Comparison of ENCODE assay signal across 8 cellular contexts in the genomic region with DNA sequence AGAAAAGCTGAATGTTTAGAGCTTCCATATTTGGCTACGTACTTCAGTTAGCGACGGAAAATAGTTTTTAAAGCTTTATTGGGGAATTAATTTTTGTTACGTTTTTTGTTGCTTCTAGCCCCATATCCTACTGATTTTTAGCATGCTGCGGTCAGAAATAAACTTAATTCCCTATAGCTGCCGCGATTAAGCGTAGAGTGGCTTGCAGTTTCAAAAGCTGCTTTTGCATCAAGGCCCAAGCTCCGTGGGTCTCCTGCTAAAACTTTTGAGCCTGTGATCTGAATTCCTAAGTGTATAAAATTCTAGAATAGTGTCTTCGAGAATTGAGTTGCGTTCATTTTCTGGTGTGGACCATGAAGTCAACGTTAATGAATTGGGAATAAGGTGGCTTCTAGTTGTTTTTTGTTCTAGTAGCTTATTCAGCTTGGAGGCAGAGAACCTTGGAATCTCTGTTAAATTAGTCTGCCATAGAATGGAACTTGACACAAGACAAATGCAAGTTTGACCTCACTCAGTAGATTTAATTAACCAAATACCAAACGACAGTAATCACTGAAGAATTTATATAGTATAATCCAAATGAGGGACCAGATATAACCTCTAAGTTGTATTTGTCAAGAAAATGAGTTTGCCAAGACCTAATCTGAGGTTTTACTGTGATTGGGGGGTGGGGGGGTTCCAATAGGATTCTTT. TPM values are rescaled to one million over a fixed set of nuclear protein-coding genes. Genes with fewer than 3 reads are reported as not detected.
A peak's percentile ranks its signal among the peaks of the same experiment; 100 is the strongest.
DNase-seq lines count a peak whose midpoint lies in the region; ATAC-seq and TF ChIP-seq lines count a peak whose summit lies in the region.

No MANE protein-coding gene starts in this region.

- no peak for TF ChIP-seq CTCF in HFFc6 (IDR thresholded peaks at IDR 0.05)
- TF ChIP-seq CTCF in activated CD8-positive, alpha-beta T cell treated with anti-CD3 and anti-CD28 coated beads for 36 hours (IDR thresholded peaks at IDR 0.05): no peak
- TF ChIP-seq CTCF in smooth muscle cell (IDR thresholded peaks at IDR 0.05; ENCODE audit: borderline replicate concordance, insufficient read depth, poor library complexity, severe bottlenecking): no peak

- peak overlapping the region; percentile 99 for H3K4me3 Mint-ChIP-seq in HFFc6
- peak overlapping the region; percentile 99 for H3K4me3 Mint-ChIP-seq in activated CD8-positive, alpha-beta T cell treated with anti-CD3 and anti-CD28 coated beads for 36 hours

- CTCF ChIA-PET in activated CD8-positive, alpha-beta T cell treated with anti-CD3 and anti-CD28 coated beads for 36 hours (lab: Charles Lee): interaction anchor here (0.8 to 3.2 kb wide), 5 partner anchors 14 to 143 kb away, joined by 3 to 17 read pairs (median 3); no protein-coding TSS in a partner anchor

- DNase-seq in HFFc6 (no peak), iPS DF 6.9 (ENCODE audit: low read depth, low spot score) (no peak), smooth muscle cell (lab: John Stamatoyannopoulos, UW; ENCODE audit: unreplicated experiment) (no peak), amygdala (lab: John Stamatoyannopoulos, UW) (no peak)
- DNase-seq in activated CD8-positive, alpha-beta T cell treated with anti-CD3 and anti-CD28 coated beads for 36 hours: no peak
- DNase-seq in stimulated activated CD4-positive, alpha-beta T cell treated with anti-CD3 and anti-CD28 coated beads, Interleukin-4, amount 100 ng/mL, for 4 hours: no peak

- H3F3A ChIP-seq in smooth muscle cell (ENCODE audit: low read depth): peaks cover 18% of the 10 kb centered on the region

- H3K4me3 ChIP-seq in iPS DF 6.9 (ENCODE audit: low read length): peak overlapping the region; percentile 96; the same call in 1 of the 2 replicates
- H3K4me3 ChIP-seq in smooth muscle cell: peak overlapping the region; percentile 92

- WGBS in iPS DF 6.9 (ENCODE audit: insufficient coverage, insufficient read length): no CpG with 5 or more reads among the region's 13 CpGs
- 12% methylated on average over 13 of the region's 13 CpGs for WGBS in smooth muscle cell (ENCODE audit: low lambda C conversion rate)

- H3K27me3 ChIP-seq in iPS DF 6.9 (ENCODE audit: control insufficient read depth, insufficient read depth, low read length) (no peaks in the 10 kb centered on the region), smooth muscle cell (ENCODE audit: low read depth) (no peaks in the 10 kb centered on the region)

- POLR2A ChIA-PET in activated CD8-positive, alpha-beta T cell treated with anti-CD3 and anti-CD28 coated beads for 36 hours (lab: Charles Lee): interaction anchor here (0.8 to 1.7 kb wide), 7 partner anchors 8 to 314 kb away, joined by 3 to 5 read pairs (median 3); no protein-coding TSS in a partner anchor

- H3K4me1 Mint-ChIP-seq in HFFc6 (ENCODE audit: low read depth): peaks cover 68% of the 10 kb centered on the region
- H3K4me1 Mint-ChIP-seq in activated CD8-positive, alpha-beta T cell treated with anti-CD3 and anti-CD28 coated beads for 36 hours (ENCODE audit: low read depth): peaks cover 46% of the 10 kb centered on the region

- no peaks in the 10 kb centered on the region; the same call in 1 of the 2 replicates for H3K9me3 Mint-ChIP-seq in HFFc6
- no peaks in the 10 kb centered on the region for H3K9me3 Mint-ChIP-seq in activated CD8-positive, alpha-beta T cell treated with anti-CD3 and anti-CD28 coated beads for 36 hours

- H3K27ac ChIP-seq in iPS DF 6.9 (ENCODE audit: low read length) (no peak overlapping the region), smooth muscle cell (ENCODE audit: low read depth) (peak overlapping the region; percentile 98)

- peak overlapping the region; percentile 100 for H3K9ac ChIP-seq in smooth muscle cell (ENCODE audit: low read depth)

- no peaks in the 10 kb centered on the region for H3K4me1 ChIP-seq in iPS DF 6.9 (ENCODE audit: control insufficient read depth, insufficient read depth, low read length)
- H3K4me1 ChIP-seq in smooth muscle cell (ENCODE audit: low read depth): peaks cover 35% of the 10 kb centered on the region

- ATAC-seq in activated CD8-positive, alpha-beta T cell treated with anti-CD3 and anti-CD28 coated beads for 36 hours: no peak
- no peak for ATAC-seq in HG03039 (IDR thresholded peaks at IDR 0.05; ENCODE audit: unreplicated experiment)
- no peak for ATAC-seq in GM19351 (IDR thresholded peaks at IDR 0.05; ENCODE audit: unreplicated experiment)

- H3K4me2 ChIP-seq in smooth muscle cell: peak overlapping the region; percentile 97

- H3K36me3 Mint-ChIP-seq in HFFc6 (ENCODE audit: low read depth): peaks cover 46% of the 10 kb centered on the region
- H3K36me3 Mint-ChIP-seq in activated CD8-positive, alpha-beta T cell treated with anti-CD3 and anti-CD28 coated beads for 36 hours (ENCODE audit: low read depth): peaks cover 17% of the 10 kb centered on the region

- H3K27me3 Mint-ChIP-seq in HFFc6 (ENCODE audit: insufficient read depth): peaks cover 20% of the 10 kb centered on the region
- no peaks in the 10 kb centered on the region for H3K27me3 Mint-ChIP-seq in activated CD8-positive, alpha-beta T cell treated with anti-CD3 and anti-CD28 coated beads for 36 hours

- H2AFZ ChIP-seq in smooth muscle cell (ENCODE audit: low read depth): no peak overlapping the region

- H3K27ac Mint-ChIP-seq in HFFc6: peak overlapping the region; percentile 100
- peak overlapping the region; percentile 90 for H3K27ac Mint-ChIP-seq in activated CD8-positive, alpha-beta T cell treated with anti-CD3 and anti-CD28 coated beads for 36 hours

- H3K36me3 ChIP-seq in iPS DF 6.9 (ENCODE audit: control insufficient read depth, insufficient read depth, low read length): no peaks in the 10 kb centered on the region
- no peaks in the 10 kb centered on the region for H3K36me3 ChIP-seq in smooth muscle cell (ENCODE audit: low read depth)

- intact Hi-C loops in activated CD8-positive, alpha-beta T cell treated with anti-CD3 and anti-CD28 coated beads for 36 hours (cut with micrococcal nuclease): no loop called here

- peaks cover 59% of the 10 kb centered on the region for H3K79me2 ChIP-seq in smooth muscle cell (ENCODE audit: low read depth)

- H3K9me3 ChIP-seq in iPS DF 6.9 (ENCODE audit: control insufficient read depth, insufficient read depth, low read length) (no peaks in the 10 kb centered on the region), smooth muscle cell (replicated peaks; ENCODE audit: low read depth) (no peaks in the 10 kb centered on the region)

- H4K20me1 ChIP-seq in smooth muscle cell (ENCODE audit: low read depth): peaks cover 58% of the 10 kb centered on the region

RNA-seq across cellular contexts. Expression of a gene that starts 1.0 kb away (rescaled TPM):
- 100 to 1,000 TPM; 821 to 941 (median 887) TPM for total RNA-seq in HFFc6 (2021; fragmentation: NEBNext Ultra II Directional; extraction: Animal tissue kit (Norgen Biotek cat#: 25700))
- 10 to 100 TPM; 30.9 to 33.1 TPM for total RNA-seq in activated CD8-positive, alpha-beta T cell treated with anti-CD3 and anti-CD28 coated beads for 36 hours
- total RNA-seq in smooth muscle cell: 679 and 873 TPM in 2 replicates
- 605 and 783 TPM in 2 replicates for polyA plus RNA-seq in smooth muscle cell

RNA-seq across cellular contexts. Expression of a gene that starts 35.5 kb away (rescaled TPM):
- not detected for total RNA-seq in HFFc6 (2021; fragmentation: NEBNext Ultra II Directional; extraction: Animal tissue kit (Norgen Biotek cat#: 25700))
- total RNA-seq in activated CD8-positive, alpha-beta T cell treated with anti-CD3 and anti-CD28 coated beads for 36 hours: not detected
- total RNA-seq in smooth muscle cell: not detected in 2 replicates
- polyA plus RNA-seq in smooth muscle cell: 1.7 and 4.0 TPM in 2 replicates

RNA-seq across cellular contexts. Expression of a gene that starts 51.6 kb away (rescaled TPM):
- 10 to 100 TPM in 4 of 6 experiments, 1 to 10 TPM in 2; 7.4 to 16.5 (median 13.7) TPM for total RNA-seq in HFFc6 (2021; fragmentation: NEBNext Ultra II Directional; extraction: Animal tissue kit (Norgen Biotek cat#: 25700))
- 1 to 10 TPM; 7.6 to 9.6 TPM for total RNA-seq in activated CD8-positive, alpha-beta T cell treated with anti-CD3 and anti-CD28 coated beads for 36 hours
- 2.7 and 3.2 TPM in 2 replicates for total RNA-seq in smooth muscle cell
- polyA plus RNA-seq in smooth muscle cell: 3.1 and 4.7 TPM in 2 replicates

Comparison
In these comparisons a context has a peak if more than half of its experiments do, and no peak if none do; other contexts are left out.
1. RNA of a gene that starts 1.0 kb away (total RNA-seq): 821 to 941 TPM in HFFc6 and 679 to 873 TPM in smooth muscle cell; 30.9 to 33.1 TPM in activated CD8-positive, alpha-beta T cell treated with anti-CD3 and anti-CD28 coated beads for 36 hours; every median in the first group is over 10 times any median in the second.